In the genomic region with DNA sequence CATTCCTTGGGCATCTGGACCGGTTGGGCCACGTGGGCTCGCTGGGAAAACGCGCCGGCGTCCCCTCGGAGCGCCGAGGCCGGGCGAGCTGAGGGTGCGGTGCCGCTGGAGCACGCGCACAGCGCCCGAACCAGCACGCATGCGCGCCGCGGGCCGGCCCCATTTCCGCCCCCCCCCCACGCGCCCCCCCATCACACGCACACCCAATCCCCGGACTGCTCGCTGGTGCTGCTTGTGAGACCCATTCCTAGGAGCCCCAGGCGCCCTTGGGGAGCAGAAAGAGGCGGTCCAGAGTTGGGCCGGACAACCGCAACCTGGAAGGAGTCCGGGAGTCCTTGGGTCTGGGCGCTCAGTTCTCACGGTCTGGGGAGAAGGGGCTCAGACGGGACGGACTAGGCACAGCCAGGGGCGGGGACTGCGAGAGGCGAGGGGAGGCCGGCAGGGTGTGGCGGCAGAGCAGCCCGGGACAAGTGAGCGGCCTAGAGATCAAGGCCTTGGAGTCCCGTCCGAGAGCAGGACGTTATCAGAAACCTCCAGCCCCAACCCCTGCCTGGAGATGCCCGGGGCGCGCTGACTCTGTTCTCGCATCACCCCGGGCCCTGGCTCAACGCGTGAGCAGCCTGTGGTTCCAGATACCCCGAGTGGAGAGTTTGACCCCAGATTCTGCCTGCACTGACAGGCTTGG, we compare ENCODE assay signal across 22 cellular contexts. TPM values are rescaled to one million over a fixed set of nuclear protein-coding genes. Genes with fewer than 3 reads are reported as not detected.
DNase-seq lines count a peak whose midpoint lies in the region; TF ChIP-seq lines count a peak whose summit lies in the region.
"Had no signal": no experiment of that assay in that cellular context is flagged by ENCODE, and none has a peak within 500 bp of the region (broad histone marks: within the 10 kb centered on the region; RNA-seq: fewer than 3 reads in every experiment).

No MANE protein-coding gene starts in this region.

- peak overlapping the region; percentile 49 for H3K4me2 ChIP-seq in parathyroid adenoma (ENCODE audit: low read length)

- H3K4me3 ChIP-seq in HUES6 (ENCODE audit: low read depth, low read length) = 0 out of 2 replicates have a peak overlapping the region, but pooled peaks have one; percentile 8
- peak overlapping the region; percentile 31 for H3K4me3 ChIP-seq in coronary artery
- H3K4me3 ChIP-seq in parathyroid adenoma (ENCODE audit: low read depth, low read length) = peak overlapping the region; percentile 28
- H3K4me3 ChIP-seq in sigmoid colon = no peak overlapping the region
- H3K4me3 ChIP-seq: GM23248, SJSA1, uterus had no signal

- 8 to 9% methylated on average over 57 of the region's 57 CpGs for WGBS in sigmoid colon, 2 donors

- H3K9me3 Mint-ChIP-seq in Calu3 (ENCODE audit: low read depth, unreplicated experiment) = no peaks in the 10 kb centered on the region
- H3K9me3 Mint-ChIP-seq: activated T-cell treated with anti-CD3 and anti-CD28 coated beads, Interleukin-2, amount 50 U/mL, for 24 hours; CD8-positive, alpha-beta T cell; effector memory CD8-positive, alpha-beta T cell had no signal

- H3K9ac ChIP-seq in HUES6 (ENCODE audit: low read length) (no peak overlapping the region), parathyroid adenoma (no peak overlapping the region)
- H3K9ac ChIP-seq: GM23248 had no signal

- H3K27ac ChIP-seq in HUES6 (ENCODE audit: low read depth, low read length) (no peak overlapping the region), coronary artery (no peak overlapping the region), parathyroid adenoma (no peak overlapping the region), sigmoid colon (no peak overlapping the region)
- H3K27ac ChIP-seq: GM23248, SJSA1, uterus had no signal

- CTCF ChIA-PET in Calu3 (lab: Charles Lee) = no interaction called here

- DNase-seq in NCI-H82 (lab: John Stamatoyannopoulos, UW) = peak; percentile 25
- no peak for DNase-seq in NCI-H82 treated with DMSO at 0.1 percent for 48 hours (lab: John Stamatoyannopoulos, UW; ENCODE audit: unreplicated experiment)
- DNase-seq in coronary artery (ENCODE audit: low spot score) = no peak
- no peak for DNase-seq in sigmoid colon
- no peak for DNase-seq in posterior vena cava (ENCODE audit: low spot score)
- no peak for DNase-seq in Calu3
- DNase-seq: activated CD4-positive, alpha-beta T cell treated with anti-CD3 and anti-CD28 coated beads for 4 hours; activated T-cell treated with anti-CD3 and anti-CD28 coated beads, Interleukin-2, amount 50 U/mL, for 24 hours; CD8-positive, alpha-beta T cell; central memory CD4-positive, alpha-beta T cell; effector memory CD8-positive, alpha-beta T cell; GDM1; GM23248; left colon; NCI-H446; stimulated activated naive CD4-positive, alpha-beta T cell treated with Interleukin-2 at 50 U/mL for 16 hours; T-helper 9 cell; uterus had no signal

- TF ChIP-seq CTCF in coronary artery (IDR thresholded peaks at IDR 0.05) (no peak), parathyroid adenoma (IDR thresholded peaks at IDR 0.05) (no peak), sigmoid colon (IDR thresholded peaks at IDR 0.05) (no peak), Calu3 (IDR thresholded peaks at IDR 0.05; ENCODE audit: unreplicated experiment) (no peak)

- H2AFZ ChIP-seq in parathyroid adenoma = no peak overlapping the region
- H2AFZ ChIP-seq: GM23248 had no signal

- intact Hi-C loops in sigmoid colon (cut with DNase I) (no loop called here), posterior vena cava (cut with DNase I) (no loop called here), Calu3 (cut with micrococcal nuclease; ENCODE audit: unreplicated experiment) (no loop called here)

- no peaks in the 10 kb centered on the region for H3K79me2 ChIP-seq in parathyroid adenoma

- no peak for TF ChIP-seq EP300 in sigmoid colon (IDR thresholded peaks at IDR 0.05)

- BruUV-seq in Calu3 (replicated peaks; lab: Mats Ljungman, UMichigan) = no TSS peak

- H3K9me3 ChIP-seq in HUES6 (ENCODE audit: control insufficient read depth, insufficient read depth, low read depth, low read length) (no peaks in the 10 kb centered on the region), parathyroid adenoma (ENCODE audit: control insufficient read depth, low read length) (no peaks in the 10 kb centered on the region), sigmoid colon (no peaks in the 10 kb centered on the region)
- H3K9me3 ChIP-seq: uterus had no signal

- TF ChIP-seq POLR2A in sigmoid colon (IDR thresholded peaks at IDR 0.05) = no peak

- peaks cover 44% of the 10 kb centered on the region for H3K4me1 ChIP-seq in HUES6 (ENCODE audit: control insufficient read depth, insufficient read depth, low read length)
- H3K4me1 ChIP-seq in parathyroid adenoma = peaks cover 7% of the 10 kb centered on the region
- peaks cover 0 to 59% (median 39%) of the 10 kb centered on the region in 4 donors for H3K4me1 ChIP-seq in sigmoid colon

- H3K27ac Mint-ChIP-seq in Calu3 (ENCODE audit: unreplicated experiment) = no peak overlapping the region
- H3K27ac Mint-ChIP-seq: activated naive CD8-positive, alpha-beta T cell; CD8-positive, alpha-beta T cell; effector memory CD8-positive, alpha-beta T cell had no signal

- peaks cover 22% of the 10 kb centered on the region for H3K4me1 Mint-ChIP-seq in Calu3 (ENCODE audit: low read depth, unreplicated experiment)

- peaks cover 4% of the 10 kb centered on the region for H3K36me3 Mint-ChIP-seq in Calu3 (ENCODE audit: insufficient read depth, unreplicated experiment)
- H3K36me3 Mint-ChIP-seq: activated naive CD8-positive, alpha-beta T cell; CD8-positive, alpha-beta T cell had no signal

- peaks cover 99% of the 10 kb centered on the region for H3K27me3 Mint-ChIP-seq in Calu3 (ENCODE audit: unreplicated experiment)

- peaks cover 100% of the 10 kb centered on the region for H3K27me3 ChIP-seq in HUES6 (ENCODE audit: control insufficient read depth, insufficient read depth, low read length)
- peaks cover 18% of the 10 kb centered on the region for H3K27me3 ChIP-seq in parathyroid adenoma (ENCODE audit: control insufficient read depth, insufficient read depth, low read length)
- peaks cover 90 to 100% (median 99%) of the 10 kb centered on the region in 3 donors for H3K27me3 ChIP-seq in sigmoid colon

- no peak overlapping the region for H3K4me3 Mint-ChIP-seq in Calu3 (ENCODE audit: low read depth, unreplicated experiment)
- H3K4me3 Mint-ChIP-seq: activated T-cell treated with anti-CD3 and anti-CD28 coated beads, Interleukin-2, amount 50 U/mL, for 24 hours; CD8-positive, alpha-beta T cell had no signal

- H3K36me3 ChIP-seq in HUES6 (ENCODE audit: control insufficient read depth, insufficient read depth, low read length) (no peaks in the 10 kb centered on the region), parathyroid adenoma (ENCODE audit: control insufficient read depth, insufficient read depth, low read length) (no peaks in the 10 kb centered on the region), sigmoid colon (no peaks in the 10 kb centered on the region)
- H3K36me3 ChIP-seq: SJSA1, uterus had no signal

RNA-seq across cellular contexts. Expression of a gene that starts 6.0 kb away (rescaled TPM):
- 1 to 10 TPM in 2 of 4 donors, under 1 TPM in 2; 0.28 to 1.8 (median 1.2) TPM for total RNA-seq in sigmoid colon
- 1 to 10 TPM; 2.4 to 5.6 (median 4.9) TPM for polyA plus RNA-seq in sigmoid colon
- total RNA-seq in posterior vena cava = 1 to 10 TPM; 4.4 to 5.1 TPM
- total RNA-seq in Calu3 (2022) = 11.1 and 11.8 TPM in 2 replicates

RNA-seq across cellular contexts. Expression of a gene that starts 24.9 kb away (rescaled TPM):
- total RNA-seq in sigmoid colon (under 1 TPM in 3 of 4 donors, not detected in 1; 0.33 to 0.95 (median 0.36) TPM), posterior vena cava (1 to 10 TPM; 1.6 to 1.8 TPM), Calu3 (2022) (6.3 and 8.3 TPM in 2 replicates)
- 1 to 10 TPM in 1 of 3 donors, under 1 TPM in 2; under 0.01 to 2.0 (median 0.23) TPM for polyA plus RNA-seq in sigmoid colon

RNA-seq across cellular contexts. Expression of a gene that starts 36.4 kb away (rescaled TPM):
- total RNA-seq in sigmoid colon (1 to 10 TPM; 6.1 to 9.8 (median 7.5) TPM), posterior vena cava (10 to 100 TPM; 11.5 to 14.4 TPM), Calu3 (2022) (40.2 and 46.8 TPM in 2 replicates)
- 10 to 100 TPM in 1 of 3 donors, 1 to 10 TPM in 2; 3.5 to 14.2 (median 8.4) TPM for polyA plus RNA-seq in sigmoid colon

Comparison
In these comparisons a context has a peak if more than half of its experiments do, and no peak if none do; other contexts are left out.
1. H3K4me3 ChIP-seq: peak in HUES6 (single experiment), coronary artery (single experiment) and parathyroid adenoma (single experiment); none in sigmoid colon (0 of 4).